Comparison of ENCODE assay signal across 9 cellular contexts in genomic region chr1:109877320-109877771, GRCh38. TPM values are rescaled to one million over a fixed set of nuclear protein-coding genes. Genes with fewer than 3 reads are reported as not detected.
A peak's percentile ranks its signal among the peaks of the same experiment; 100 is the strongest.
DNase-seq lines count a peak whose midpoint lies in the region; ATAC-seq, FAIRE-seq and TF ChIP-seq lines count a peak whose summit lies in the region.
"Had no signal": no experiment of that assay in that cellular context is flagged by ENCODE, and none has a peak within 500 bp of the region (broad histone marks: within the 10 kb centered on the region; RNA-seq: fewer than 3 reads in every experiment).

No MANE protein-coding gene starts in this region.

- no peaks in the 10 kb centered on the region for H3K27me3 ChIP-seq in Peyer's patch

- peak; percentile 16 to 53; a peak in 4 of 5 replicates for TF ChIP-seq RAD21 in A549 (conservative IDR thresholded peaks at IDR 0.05 in 1 of 2, IDR thresholded peaks at IDR 0.05 in 1 of 2)

- no peaks in the 10 kb centered on the region for H3K9me3 Mint-ChIP-seq in nephron progenitor cell

- peak overlapping the region; percentile 96 for H3K27ac Mint-ChIP-seq in nephron progenitor cell

- H3K4me3 ChIP-seq in A549 (no peak overlapping the region), Peyer's patch (no peak overlapping the region), fibroblast of mammary gland (ENCODE audit: control insufficient read depth, low read depth, low read length) (no peak overlapping the region)

- H3K36me3 ChIP-seq in Peyer's patch = no peaks in the 10 kb centered on the region

- peak overlapping the region; percentile 59 for H3K4me2 ChIP-seq in A549

- FAIRE-seq in A549 (lab: Jason Lieb, UNC) = no peak

- H3K4me1 Mint-ChIP-seq in nephron progenitor cell = peaks cover 100% of the 10 kb centered on the region

- H3K9me3 ChIP-seq in A549 (no peaks in the 10 kb centered on the region), Peyer's patch (no peaks in the 10 kb centered on the region)

- no peaks in the 10 kb centered on the region for H3K36me3 Mint-ChIP-seq in nephron progenitor cell (ENCODE audit: low read depth)

- TF ChIP-seq CTCF in A549 (IDR thresholded peaks at IDR 0.05) = no peak
- peak in 3 of 6 experiments; percentile 7 to 28 (median 15) for TF ChIP-seq CTCF in Peyer's patch (IDR thresholded peaks at IDR 0.05)
- TF ChIP-seq CTCF in fibroblast of mammary gland (conservative IDR thresholded peaks at IDR 0.05; ENCODE audit: control insufficient read depth, insufficient read depth, low read depth, low read length) = peak; percentile 44
- no peak for TF ChIP-seq CTCF in nephron progenitor cell (IDR thresholded peaks at IDR 0.05)

- peak in 1 of 2 experiments; percentile 51; a peak in 2 of 5 replicates for TF ChIP-seq EP300 in A549 (IDR thresholded peaks at IDR 0.05)

- CTCF ChIA-PET in A549 (lab: Yijun Ruan, JAX) = interaction anchor here (0.7 to 1.9 kb wide), 16 partner anchors 10 to 107 kb away, joined by 3 to 6 read pairs (median 4); partner anchors contain the start of gene AHCYL1

- H3K4me3 Mint-ChIP-seq in nephron progenitor cell = peak overlapping the region; percentile 59

- peak overlapping the region; percentile 80 to 99 for H3K27ac ChIP-seq in A549
- H3K27ac ChIP-seq in Peyer's patch = peak overlapping the region; percentile 57 to 84 (median 67)

- TF ChIP-seq POLR2A in A549 (IDR thresholded peaks at IDR 0.05; ENCODE audit: low read length) (no peak), Peyer's patch (IDR thresholded peaks at IDR 0.05) (no peak)

- H3K27me3 Mint-ChIP-seq in nephron progenitor cell (ENCODE audit: low read depth, poor library complexity) = no peaks in the 10 kb centered on the region

- peak; percentile 50 to 86 for DNase-seq in A549 (ENCODE audit: low read depth in 1 of 2, low spot score in 1 of 2)
- DNase-seq in Peyer's patch = peak in 1 of 3 donors; percentile 66
- DNase-seq in fibroblast of mammary gland (ENCODE audit: low read depth) = peak; percentile 95
- DNase-seq in nephron progenitor cell = peak; percentile 67
- DNase-seq in stimulated activated CD8-positive, alpha-beta memory T cell treated with anti-CD3 and anti-CD28 coated beads, Interleukin-4, amount 100 ng/mL, for 48 hours = no peak
- DNase-seq: DND-41 had no signal

- POLR2A ChIA-PET in A549 (lab: Yijun Ruan, JAX) = interaction anchor here (1.4 to 1.8 kb wide), 2 partner anchors 15 to 35 kb away, joined by 3 to 5 read pairs; no protein-coding TSS in a partner anchor

- peak; percentile 96 to 97 for ATAC-seq in A549
- no peak for ATAC-seq in GM19023 (IDR thresholded peaks at IDR 0.05; ENCODE audit: unreplicated experiment)
- no peak for ATAC-seq in GM18519 (IDR thresholded peaks at IDR 0.05; ENCODE audit: low FRiP score, unreplicated experiment)
- ATAC-seq in GM18858 (IDR thresholded peaks at IDR 0.05; ENCODE audit: unreplicated experiment) = no peak

- 0% methylated on average over 8 of the region's 13 CpGs for WGBS in A549 (ENCODE audit: missing lambda C conversion rate)

- H3K4me1 ChIP-seq in A549 (peaks cover 63% of the 10 kb centered on the region), Peyer's patch (peaks cover 0 to 15% (median 5%) of the 10 kb centered on the region in 4 donors)

TF ChIP-seq in A549, 52 proteins besides CTCF, POLR2A, EP300 and RAD21:
- TF ChIP-seq FOXS1 (CRISPR knock-in tag; IDR thresholded peaks at IDR 0.05) (no peak), CHD2 (IDR thresholded peaks at IDR 0.05; ENCODE audit: low read length, partially characterized antibody) (no peak), KDM5A (IDR thresholded peaks at IDR 0.05) (no peak), MAX (IDR thresholded peaks at IDR 0.05) (peak; percentile 69), NR3C1 (IDR thresholded peaks at IDR 0.05) (no peak), HEYL (CRISPR knock-in tag; IDR thresholded peaks at IDR 0.05) (no peak), POLR2AphosphoS2 (conservative IDR thresholded peaks at IDR 0.05; ENCODE audit: low read length) (no peak), PHF8 (IDR thresholded peaks at IDR 0.05; ENCODE audit: borderline replicate concordance, low read depth) (no peak), RNF2 (IDR thresholded peaks at IDR 0.05; ENCODE audit: borderline replicate concordance, low read depth) (no peak), EHF (CRISPR knock-in tag; IDR thresholded peaks at IDR 0.05) (no peak), SMC3 (IDR thresholded peaks at IDR 0.05) (peak; percentile 47; the same call in 2 of the 3 replicates), HOXB5 (CRISPR knock-in tag; IDR thresholded peaks at IDR 0.05) (no peak), ESRRA (IDR thresholded peaks at IDR 0.05; ENCODE audit: borderline replicate concordance, low read length) (no peak), ZC3H11A (IDR thresholded peaks at IDR 0.05) (no peak), MAFK (IDR thresholded peaks at IDR 0.05; ENCODE audit: partially characterized antibody) (no peak), BHLHE40 (IDR thresholded peaks at IDR 0.05; ENCODE audit: low read depth, low read length) (no peak), USF2 (IDR thresholded peaks at IDR 0.05) (no peak), FOSL2 (IDR thresholded peaks at IDR 0.05) (no peak), FOSL2 (CRISPR knock-in tag; IDR thresholded peaks at IDR 0.05) (0 out of 2 replicates have a peak, but pooled peaks have one; percentile 17), CEBPB (IDR thresholded peaks at IDR 0.05) (peak; percentile 72 to 93; a peak in 3 of 4 replicates), ATOH8 (CRISPR knock-in tag; IDR thresholded peaks at IDR 0.05; ENCODE audit: low read depth) (no peak), JUN (IDR thresholded peaks at IDR 0.05) (peak in 1 of 2 experiments; percentile 56; a peak in 1 of 5 replicates)
- TF ChIP-seq, protein P1, sequence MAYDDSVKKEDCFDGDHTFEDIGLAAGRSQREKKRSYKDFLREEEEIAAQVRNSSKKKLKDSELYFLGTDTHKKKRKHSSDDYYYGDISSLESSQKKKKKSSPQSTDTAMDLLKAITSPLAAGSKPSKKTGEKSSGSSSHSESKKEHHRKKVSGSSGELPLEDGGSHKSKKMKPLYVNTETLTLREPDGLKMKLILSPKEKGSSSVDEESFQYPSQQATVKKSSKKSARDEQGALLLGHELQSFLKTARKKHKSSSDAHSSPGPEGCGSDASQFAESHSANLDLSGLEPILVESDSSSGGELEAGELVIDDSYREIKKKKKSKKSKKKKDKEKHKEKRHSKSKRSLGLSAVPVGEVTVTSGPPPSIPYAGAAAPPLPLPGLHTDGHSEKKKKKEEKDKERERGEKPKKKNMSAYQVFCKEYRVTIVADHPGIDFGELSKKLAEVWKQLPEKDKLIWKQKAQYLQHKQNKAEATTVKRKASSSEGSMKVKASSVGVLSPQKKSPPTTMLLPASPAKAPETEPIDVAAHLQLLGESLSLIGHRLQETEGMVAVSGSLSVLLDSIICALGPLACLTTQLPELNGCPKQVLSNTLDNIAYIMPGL (CRISPR knock-in tag; IDR thresholded peaks at IDR 0.05; ENCODE audit: borderline replicate concordance) = no peak

RNA-seq across cellular contexts. Expression of gene CSF1, which starts 33.3 kb away (rescaled TPM):
- polyA plus RNA-seq in A549 (2011; rRNA removed) = 36.3 and 45.7 TPM in 2 replicates
- 40.0 and 56.5 TPM in 2 replicates for polyA plus RNA-seq in A549 (2012; cell fraction: cytosol; rRNA removed)
- 84.0 and 105 TPM in 2 replicates for polyA plus RNA-seq in A549 (2012; cell fraction: nucleus; rRNA removed)
- 35.1 to 42.4 TPM (median 37.5 TPM) in 3 replicates for polyA plus RNA-seq in A549 (2017; fragmentation: RNase III; extraction: RNeasy Plus Mini Kit Qiagen cat#74134 plus additional on column Dnase treatment)
- polyA minus RNA-seq in A549 (2011; rRNA and poly(A)+ RNA removed) = 32.5 and 34.0 TPM in 2 replicates
- 10 to 100 TPM in 3 of 4 donors, 1 to 10 TPM in 1; 8.9 to 49.5 (median 26.6) TPM for total RNA-seq in Peyer's patch

Comparison
In these comparisons a context has a peak if more than half of its experiments do, and no peak if none do; other contexts are left out.
1. ATAC-seq: peak in A549 (2 of 2); none in GM19023 (single experiment), GM18519 (single experiment) and GM18858 (single experiment).